In genomic region chr2:194822657-194823056, GRCh38 we compare ENCODE assay signal across 29 cellular contexts.
"Had no signal": no experiment of that assay in that cellular context is flagged by ENCODE, and none has a peak within 500 bp of the region (broad histone marks: within the 10 kb centered on the region; RNA-seq: fewer than 3 reads in every experiment).

No MANE protein-coding gene starts in this region.

- ATAC-seq: activated CD4-positive, CD25-positive, alpha-beta regulatory T cell treated with anti-CD3 and anti-CD28 coated beads, Interleukin-2, amount 50 U/mL, for 24 hours; gastrocnemius medialis; left colon; naive thymus-derived CD4-positive, alpha-beta T cell; upper lobe of right lung had no signal

- H3K27me3 ChIP-seq: gastrocnemius medialis, ovary, sigmoid colon, suprapubic skin, tibial artery, upper lobe of right lung had no signal

- H3K36me3 ChIP-seq: gastrocnemius medialis, ovary, sigmoid colon, suprapubic skin, tibial artery, upper lobe of right lung, WERI-Rb-1 had no signal

- DNase-seq: activated CD4-positive, alpha-beta memory T cell treated with anti-CD3 and anti-CD28 coated beads for 36 hours; activated CD4-positive, alpha-beta T cell treated with anti-CD3 and anti-CD28 coated beads for 48 hours; activated CD8-positive, alpha-beta memory T cell treated with anti-CD3 and anti-CD28 coated beads, Interleukin-2, amount 50 U/mL, for 4 hours; activated gamma-delta T cell; activated naive CD4-positive, alpha-beta T cell treated with anti-CD3 and anti-CD28 coated beads, Interleukin-2, amount 10 ng/mL, durations not matched to agents 7 days and 5 days; activated naive CD8-positive, alpha-beta T cell treated with anti-CD3 and anti-CD28 coated beads, Interleukin-2, amount 10 ng/mL, durations not matched to agents 7 days and 5 days; activated T-cell treated with anti-CD3 and anti-CD28 coated beads, Interleukin-2, amount 50 U/mL, for 1 hour; amniotic stem cell; dermis blood vessel endothelial cell; effector CD4-positive, alpha-beta T cell; gastrocnemius medialis; head of caudate nucleus; hippocampal formation; left colon; midbrain; naive thymus-derived CD4-positive, alpha-beta T cell; ovary; retina; sigmoid colon; small intestine; stimulated activated CD4-positive, alpha-beta T cell treated with anti-CD3 and anti-CD28 coated beads, Interleukin-1b, Interleukin-23, amount 100 ng/mL, for 48 hours; stimulated activated CD4-positive, alpha-beta T cell treated with anti-CD3 and anti-CD28 coated beads, Interleukin-4, amount 100 ng/mL, for 4 hours; stimulated activated naive CD4-positive, alpha-beta T cell; T-helper 9 cell; tibial artery; upper lobe of right lung; WERI-Rb-1 had no signal

- H3K4me3 ChIP-seq: gastrocnemius medialis, ovary, sigmoid colon, suprapubic skin, tibial artery, upper lobe of right lung had no signal

- H3K9me3 ChIP-seq: gastrocnemius medialis, ovary, sigmoid colon, suprapubic skin, tibial artery, upper lobe of right lung had no signal

- H3K4me1 ChIP-seq: gastrocnemius medialis, sigmoid colon, suprapubic skin, tibial artery, upper lobe of right lung had no signal

- H3K27ac ChIP-seq: gastrocnemius medialis, ovary, sigmoid colon, suprapubic skin, tibial artery, upper lobe of right lung, WERI-Rb-1 had no signal
